Comparison of ENCODE assay signal across 4 cellular contexts in genomic region chr16:52086901-52087300, GRCh38.
"Had no signal": no experiment of that assay in that cellular context is flagged by ENCODE, and none has a peak within 500 bp of the region (broad histone marks: within the 10 kb centered on the region; RNA-seq: fewer than 3 reads in every experiment).

No MANE protein-coding gene starts in this region.

- H3K4me2 ChIP-seq: GM23338 had no signal

- H2AFZ ChIP-seq: GM23338 had no signal

- H3K4me3 ChIP-seq: GM23338, K562 had no signal

- DNase-seq: H9, HCEC 1CT had no signal
